In the genomic region with DNA sequence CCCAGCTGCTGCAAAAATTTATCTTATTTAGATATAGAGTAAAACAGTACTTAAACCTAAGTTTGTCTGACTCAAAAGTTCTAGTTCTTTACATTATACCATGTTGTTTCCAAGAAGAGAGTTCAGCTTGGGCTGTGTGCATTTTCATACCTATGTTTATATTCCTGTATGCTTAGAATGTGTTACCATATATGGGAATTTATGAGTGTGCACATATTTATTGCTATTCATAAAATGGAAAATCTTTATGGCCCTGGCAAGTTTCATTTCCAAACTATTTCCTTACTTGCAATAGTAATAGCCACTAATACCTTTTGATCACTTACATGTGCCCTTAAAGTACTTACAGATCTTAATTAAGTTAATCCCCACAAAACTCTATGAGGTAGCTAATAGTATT, we compare ENCODE assay signal across 22 cellular contexts. TPM values are rescaled to one million over a fixed set of nuclear protein-coding genes. Genes with fewer than 3 reads are reported as not detected.
"Had no signal": no experiment of that assay in that cellular context is flagged by ENCODE, and none has a peak within 500 bp of the region (broad histone marks: within the 10 kb centered on the region; RNA-seq: fewer than 3 reads in every experiment).

No MANE protein-coding gene starts in this region.

- H3K4me3 Mint-ChIP-seq: activated CD4-positive, alpha-beta memory T cell treated with anti-CD3 and anti-CD28 coated beads for 36 hours; activated CD4-positive, alpha-beta T cell treated with anti-CD3 and anti-CD28 coated beads for 36 hours; activated naive CD8-positive, alpha-beta T cell treated with anti-CD3 and anti-CD28 coated beads for 36 hours; activated T-helper 1 cell treated with anti-CD3 and anti-CD28 coated beads, Interleukin-12 subunit alpha, Interleukin-12 subunit beta, Interleukin-2, Interleukin-4 antibody, amounts not matched to agents 30 ng/mL and 10 ng/mL and 1 ng/mL, durations not matched to agents 14 hours and 24 hours and 36 hours; T-helper 2 cell treated with Interferon-gamma antibody and Interleukin-4, amounts not matched to agents 5 μg/mL and 100 μg/mL, for 36 hours had no signal

- H3K27me3 ChIP-seq: body of pancreas, gastrocnemius medialis, thyroid gland had no signal

- H3K9ac ChIP-seq: SK-N-SH had no signal

- FAIRE-seq: TTC549, urothelium cell line had no signal

- H3K4me3 ChIP-seq: body of pancreas, gastrocnemius medialis, heart left ventricle, prostate gland, skin epidermis, thyroid gland had no signal

- H3K4me1 ChIP-seq: body of pancreas, gastrocnemius medialis, prostate gland, thyroid gland had no signal

- DNase-seq: activated CD4-positive, alpha-beta memory T cell treated with anti-CD3 and anti-CD28 coated beads for 36 hours; activated CD4-positive, alpha-beta T cell treated with anti-CD3 and anti-CD28 coated beads for 36 hours; activated naive CD8-positive, alpha-beta T cell treated with anti-CD3 and anti-CD28 coated beads for 36 hours; activated T-cell treated with anti-CD3 and anti-CD28 coated beads for 4 hours; amniotic stem cell; body of pancreas; central memory CD4-positive, alpha-beta T cell; cortex of kidney; gastrocnemius medialis; heart left ventricle; mesenchymal stem cell; right cardiac atrium; SK-N-SH; stimulated activated CD4-positive, alpha-beta T cell treated with anti-CD3 and anti-CD28 coated beads, Interleukin-15, amount 100 ng/mL, for 24 hours; stimulated activated CD4-positive, alpha-beta T cell treated with anti-CD3 and anti-CD28 coated beads, Interleukin-4, amount 100 ng/mL, for 1 hour; thyroid gland had no signal

- H3K4me2 ChIP-seq: SK-N-SH had no signal

- H3K9me3 Mint-ChIP-seq: activated CD4-positive, alpha-beta memory T cell treated with anti-CD3 and anti-CD28 coated beads for 36 hours; activated naive CD8-positive, alpha-beta T cell treated with anti-CD3 and anti-CD28 coated beads for 36 hours; activated T-helper 1 cell treated with anti-CD3 and anti-CD28 coated beads, Interleukin-12 subunit alpha, Interleukin-12 subunit beta, Interleukin-2, Interleukin-4 antibody, amounts not matched to agents 30 ng/mL and 10 ng/mL and 1 ng/mL, durations not matched to agents 14 hours and 24 hours and 36 hours; T-helper 2 cell treated with Interferon-gamma antibody and Interleukin-4, amounts not matched to agents 5 μg/mL and 100 μg/mL, for 36 hours had no signal

- H3K27me3 Mint-ChIP-seq: activated CD4-positive, alpha-beta memory T cell treated with anti-CD3 and anti-CD28 coated beads for 36 hours; activated CD4-positive, alpha-beta T cell treated with anti-CD3 and anti-CD28 coated beads for 36 hours; activated naive CD8-positive, alpha-beta T cell treated with anti-CD3 and anti-CD28 coated beads for 36 hours had no signal

- H3K36me3 Mint-ChIP-seq: activated CD4-positive, alpha-beta memory T cell treated with anti-CD3 and anti-CD28 coated beads for 36 hours; activated naive CD8-positive, alpha-beta T cell treated with anti-CD3 and anti-CD28 coated beads for 36 hours had no signal

- H3K4me1 Mint-ChIP-seq: activated CD4-positive, alpha-beta T cell treated with anti-CD3 and anti-CD28 coated beads for 36 hours; activated naive CD8-positive, alpha-beta T cell treated with anti-CD3 and anti-CD28 coated beads for 36 hours had no signal

- H3K27ac ChIP-seq: body of pancreas, gastrocnemius medialis, prostate gland, thyroid gland had no signal

- H3K27ac Mint-ChIP-seq: activated CD4-positive, alpha-beta memory T cell treated with anti-CD3 and anti-CD28 coated beads for 36 hours; activated CD4-positive, alpha-beta T cell treated with anti-CD3 and anti-CD28 coated beads for 36 hours; activated naive CD8-positive, alpha-beta T cell treated with anti-CD3 and anti-CD28 coated beads for 36 hours; activated T-helper 1 cell treated with anti-CD3 and anti-CD28 coated beads, Interleukin-12 subunit alpha, Interleukin-12 subunit beta, Interleukin-2, Interleukin-4 antibody, amounts not matched to agents 30 ng/mL and 10 ng/mL and 1 ng/mL, durations not matched to agents 14 hours and 24 hours and 36 hours; T-helper 2 cell treated with Interferon-gamma antibody and Interleukin-4, amounts not matched to agents 5 μg/mL and 100 μg/mL, for 36 hours had no signal

- ATAC-seq: activated CD4-positive, alpha-beta T cell treated with anti-CD3 and anti-CD28 coated beads for 36 hours; body of pancreas; gastrocnemius medialis; heart left ventricle; right cardiac atrium had no signal

- H3K36me3 ChIP-seq: gastrocnemius medialis, heart left ventricle, prostate gland, thyroid gland had no signal

- H3K9me3 ChIP-seq: body of pancreas, gastrocnemius medialis, heart left ventricle, prostate gland, SK-N-SH, thyroid gland had no signal

RNA-seq across cellular contexts. Expression of a gene that starts 2.6 kb away (rescaled TPM):
- total RNA-seq: activated CD4-positive, alpha-beta memory T cell treated with anti-CD3 and anti-CD28 coated beads for 36 hours; activated CD4-positive, alpha-beta T cell treated with anti-CD3 and anti-CD28 coated beads for 36 hours; activated naive CD8-positive, alpha-beta T cell treated with anti-CD3 and anti-CD28 coated beads for 36 hours; activated T-helper 1 cell treated with anti-CD3 and anti-CD28 coated beads, Interleukin-12 subunit alpha, Interleukin-12 subunit beta, Interleukin-2, Interleukin-4 antibody, amounts not matched to agents 30 ng/mL and 10 ng/mL and 1 ng/mL, durations not matched to agents 14 hours and 24 hours and 36 hours had no signal
